ENCODE assay signal across 8 cellular contexts in the genomic region with DNA sequence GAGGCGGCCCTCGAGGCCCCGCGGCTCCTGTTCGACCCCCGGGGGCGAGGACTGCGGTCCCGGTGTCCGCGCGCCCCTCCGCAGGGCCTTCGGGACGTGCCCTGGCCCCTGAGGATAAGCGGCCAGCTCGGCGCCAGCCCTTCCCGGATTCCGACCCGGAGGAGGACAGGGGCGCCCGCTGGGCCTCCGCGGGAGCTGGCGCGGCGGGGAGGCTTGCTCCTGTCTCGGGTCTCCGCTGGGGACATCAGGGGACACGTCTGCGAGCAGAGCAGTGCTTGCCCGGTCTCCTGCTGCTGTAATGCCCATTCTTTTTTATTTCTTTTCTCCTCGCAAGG. TPM values are rescaled to one million over a fixed set of nuclear protein-coding genes. Genes with fewer than 3 reads are reported as not detected.
DNase-seq lines count a peak whose midpoint lies in the region; ATAC-seq and TF ChIP-seq lines count a peak whose summit lies in the region.

No MANE protein-coding gene starts in this region.

- H3K9me3 Mint-ChIP-seq in naive thymus-derived CD8-positive, alpha-beta T cell = no peaks in the 10 kb centered on the region

- peak overlapping the region; percentile 86 for H3K4me3 ChIP-seq in GM23248
- H3K4me3 ChIP-seq in epithelial cell of proximal tubule (ENCODE audit: low read depth, low read length) = peak overlapping the region; percentile 77
- H3K4me3 ChIP-seq in thoracic aorta = peak overlapping the region; percentile 85

- peak overlapping the region; percentile 81 for H2AFZ ChIP-seq in GM23248

- WGBS in GM23248 (ENCODE audit: low coverage in 1 of 2, low lambda C conversion rate in 2 of 2, missing lambda C conversion rate in 2 of 2), 2 experiments = 1% methylated on average over 27 to 33 of the region's 34 CpGs

- H3K27ac Mint-ChIP-seq in naive thymus-derived CD8-positive, alpha-beta T cell = peak overlapping the region; percentile 82 to 96 (median 92)

- peak; percentile 24 to 42 for ATAC-seq in naive thymus-derived CD8-positive, alpha-beta T cell
- peak; percentile 17 for ATAC-seq in thoracic aorta (ENCODE audit: insufficient number of reproducible peaks, low FRiP score, low read depth)

- in situ Hi-C loops in GM23248 (cut with MboI) = no loop called here

- peaks cover 24% of the 10 kb centered on the region for H3F3A ChIP-seq in GM23248 (ENCODE audit: insufficient read depth)

- H3K4me1 ChIP-seq in ES-I3 (ENCODE audit: insufficient read depth, low read length) = no peaks in the 10 kb centered on the region
- peaks cover 44% of the 10 kb centered on the region for H3K4me1 ChIP-seq in GM23248 (ENCODE audit: insufficient read depth)
- H3K4me1 ChIP-seq in thoracic aorta (ENCODE audit: control insufficient read depth in 1 of 2, low read depth in 2 of 2) = peaks cover 11 to 12% of the 10 kb centered on the region in 2 donors

- H3K9me3 ChIP-seq in ES-I3 (ENCODE audit: control insufficient read depth, insufficient read depth, low read length) = no peaks in the 10 kb centered on the region
- no peaks in the 10 kb centered on the region for H3K9me3 ChIP-seq in GM23248 (ENCODE audit: low read depth)
- no peaks in the 10 kb centered on the region for H3K9me3 ChIP-seq in KOPT-K1 (ENCODE audit: insufficient read depth, low read length, poor library complexity, severe bottlenecking)
- no peaks in the 10 kb centered on the region for H3K9me3 ChIP-seq in thoracic aorta

- H3K27ac ChIP-seq in GM23248 = peak overlapping the region; percentile 73
- peak overlapping the region; percentile 78 for H3K27ac ChIP-seq in KOPT-K1 (ENCODE audit: low read depth, low read length, poor library complexity, severe bottlenecking)
- peak overlapping the region; percentile 93 to 94 for H3K27ac ChIP-seq in thoracic aorta

- peaks cover 10 to 33% (median 24%) of the 10 kb centered on the region in 4 donors for H3K4me1 Mint-ChIP-seq in naive thymus-derived CD8-positive, alpha-beta T cell

- no peaks in the 10 kb centered on the region for H3K27me3 Mint-ChIP-seq in naive thymus-derived CD8-positive, alpha-beta T cell

- H3K36me3 ChIP-seq in ES-I3 (ENCODE audit: insufficient read depth, low read length) (no peaks in the 10 kb centered on the region), GM23248 (ENCODE audit: low read depth) (no peaks in the 10 kb centered on the region), KOPT-K1 (ENCODE audit: insufficient read depth, low read length) (no peaks in the 10 kb centered on the region), thoracic aorta (no peaks in the 10 kb centered on the region)

- no peaks in the 10 kb centered on the region for H3K9me2 ChIP-seq in GM23248 (ENCODE audit: insufficient read depth)

- H3K4me3 Mint-ChIP-seq in naive thymus-derived CD8-positive, alpha-beta T cell = peak overlapping the region; percentile 76 to 92 (median 85)

- H3K79me2 ChIP-seq in GM23248 (ENCODE audit: insufficient read depth) = peaks cover 28% of the 10 kb centered on the region

- peak overlapping the region; percentile 82 for H3K9ac ChIP-seq in ES-I3 (ENCODE audit: low read depth, low read length)
- H3K9ac ChIP-seq in GM23248 = peak overlapping the region; percentile 90

- no peaks in the 10 kb centered on the region for H3K36me3 Mint-ChIP-seq in naive thymus-derived CD8-positive, alpha-beta T cell

- TF ChIP-seq CTCF in epithelial cell of proximal tubule (conservative IDR thresholded peaks at IDR 0.05; ENCODE audit: low read depth, low read length) (no peak), thoracic aorta (IDR thresholded peaks at IDR 0.05) (no peak), GM20000 (IDR thresholded peaks at IDR 0.05; ENCODE audit: extremely low read depth, missing control alignments) (no peak)

- POLR2A ChIA-PET in naive thymus-derived CD8-positive, alpha-beta T cell (lab: Charles Lee) = interaction anchor here (0.7 to 3.0 kb wide), 5 partner anchors 9 to 733 kb away, joined by 3 to 13 read pairs (median 5); a partner anchor contains a TSS

- no peaks in the 10 kb centered on the region for H4K20me1 ChIP-seq in GM23248 (ENCODE audit: insufficient read depth)

- no peak for DNase-seq in GM23248
- DNase-seq in activated CD4-positive, alpha-beta T cell treated with anti-CD3 and anti-CD28 coated beads, Interleukin-2, amount 50 U/mL, for 1 hour = peak; percentile 38
- no peak for DNase-seq in epithelial cell of proximal tubule (ENCODE audit: low read depth)
- DNase-seq in naive thymus-derived CD8-positive, alpha-beta T cell = peak in 4 of 10 donors; percentile 29 to 68 (median 38)
- no peak for DNase-seq in thoracic aorta (ENCODE audit: low spot score)
- no peak for DNase-seq in GM20000 (ENCODE audit: low spot score)

- H3K27me3 ChIP-seq in GM23248 (replicated peaks; ENCODE audit: insufficient read depth) (no peaks in the 10 kb centered on the region), thoracic aorta (replicated peaks; ENCODE audit: insufficient read depth) (no peaks in the 10 kb centered on the region)

- H3K4me2 ChIP-seq in GM23248 (ENCODE audit: unreplicated experiment) = peak overlapping the region; percentile 92

RNA-seq across cellular contexts. Expression of a gene that starts 0.8 kb away (rescaled TPM):
- total RNA-seq in GM23248 (2014; rRNA removed; shearing (Covaris generic)) = 18.3 and 20.2 TPM in 2 replicates
- polyA plus RNA-seq in GM23248 (2016; fragmentation: Nextera tagmentation; extraction: Ambion mirVana) = 14.9 and 16.1 TPM in 2 replicates
- total RNA-seq in epithelial cell of proximal tubule (5.8 and 7.7 TPM in 2 replicates), thoracic aorta (10 to 100 TPM in 1 of 2 donors, 1 to 10 TPM in 1; 9.3 to 10.4 TPM)
- 1 to 10 TPM; 6.5 to 6.9 TPM for total RNA-seq in naive thymus-derived CD8-positive, alpha-beta T cell
- 1 to 10 TPM; 6.3 to 7.4 (median 7.2) TPM for polyA plus RNA-seq in naive thymus-derived CD8-positive, alpha-beta T cell

RNA-seq across cellular contexts. Expression of a gene that starts 38.9 kb away (rescaled TPM):
- 35.5 and 35.9 TPM in 2 replicates for total RNA-seq in GM23248 (2014; rRNA removed; shearing (Covaris generic))
- 46.7 and 46.8 TPM in 2 replicates for polyA plus RNA-seq in GM23248 (2016; fragmentation: Nextera tagmentation; extraction: Ambion mirVana)
- 50.9 and 68.9 TPM in 2 replicates for total RNA-seq in epithelial cell of proximal tubule
- total RNA-seq in naive thymus-derived CD8-positive, alpha-beta T cell = 100 to 1,000 TPM in 1 of 2 experiments, 10 to 100 TPM in 1; 98.4 to 105 TPM
- 10 to 100 TPM; 36.2 to 66.8 (median 52.5) TPM for polyA plus RNA-seq in naive thymus-derived CD8-positive, alpha-beta T cell
- total RNA-seq in thoracic aorta = 10 to 100 TPM; 21.4 to 52.7 TPM
